34 cellular contexts compared by ENCODE assay signal in genomic region chrX:150959557-150959956, GRCh38.
"Had no signal": no experiment of that assay in that cellular context is flagged by ENCODE, and none has a peak within 500 bp of the region (broad histone marks: within the 10 kb centered on the region; RNA-seq: fewer than 3 reads in every experiment).

No MANE protein-coding gene starts in this region.

- H3K4me1 ChIP-seq: adrenal gland, body of pancreas, breast epithelium had no signal

- H3K4me3 Mint-ChIP-seq: activated B cell treated with CpG ODN at 0.5 μM for 24 hours; activated CD4-positive, alpha-beta memory T cell treated with anti-CD3 and anti-CD28 coated beads for 36 hours; activated CD4-positive, alpha-beta T cell treated with anti-CD3 and anti-CD28 coated beads, Interleukin-2, amount 10 ng/mL, durations not matched to agents 24 days and 14 days; activated CD8-positive, alpha-beta T cell treated with anti-CD3 and anti-CD28 coated beads for 36 hours; activated naive CD4-positive, alpha-beta T cell treated with anti-CD3 and anti-CD28 coated beads for 36 hours; activated naive CD8-positive, alpha-beta T cell treated with anti-CD3 and anti-CD28 coated beads for 36 hours; activated T-cell treated with anti-CD3 and anti-CD28 coated beads, Interleukin-2, amount 50 U/mL, for 4 hours; activated T-cell treated with anti-CD3 and anti-CD28 coated beads, Interleukin-2, amount 50 U/mL, for 72 hours; activated T-helper 1 cell treated with anti-CD3 and anti-CD28 coated beads, Interleukin-12 subunit alpha, Interleukin-12 subunit beta, Interleukin-2, Interleukin-4 antibody, amounts not matched to agents 30 ng/mL and 10 ng/mL and 1 ng/mL, durations not matched to agents 14 hours and 24 hours and 36 hours; activated T-helper 17 cell treated with anti-CD3 and anti-CD28 coated beads, Interleukin-2, amount 50 U/mL, for 72 hours; T-helper 1 cell treated with Interleukin-12 subunit alpha and Interleukin-12 subunit beta and Interleukin-4 antibody, amounts not matched to agents 30 μg/mL and 1 μg/mL, for 36 hours; T-helper 2 cell treated with Interferon-gamma antibody and Interleukin-4, amounts not matched to agents 5 μg/mL and 100 μg/mL, for 36 hours had no signal

- FAIRE-seq: TTC549 had no signal

- H3K27ac Mint-ChIP-seq: activated B cell treated with CpG ODN at 0.5 μM for 24 hours; activated CD4-positive, alpha-beta memory T cell treated with anti-CD3 and anti-CD28 coated beads for 36 hours; activated CD4-positive, alpha-beta T cell treated with anti-CD3 and anti-CD28 coated beads, Interleukin-2, amount 10 ng/mL, durations not matched to agents 24 days and 14 days; activated CD8-positive, alpha-beta T cell treated with anti-CD3 and anti-CD28 coated beads for 36 hours; activated naive CD4-positive, alpha-beta T cell treated with anti-CD3 and anti-CD28 coated beads for 36 hours; activated naive CD4-positive, alpha-beta T cell treated with anti-CD3 and anti-CD28 coated beads, Interleukin-2, amount 50 U/mL, for 72 hours; activated naive CD8-positive, alpha-beta T cell treated with anti-CD3 and anti-CD28 coated beads for 36 hours; activated T-cell treated with anti-CD3 and anti-CD28 coated beads, Interleukin-2, amount 50 U/mL, for 72 hours; activated T-helper 1 cell treated with anti-CD3 and anti-CD28 coated beads, Interleukin-12 subunit alpha, Interleukin-12 subunit beta, Interleukin-2, Interleukin-4 antibody, amounts not matched to agents 30 ng/mL and 10 ng/mL and 1 ng/mL, durations not matched to agents 14 hours and 24 hours and 36 hours; activated T-helper 17 cell treated with anti-CD3 and anti-CD28 coated beads, Interleukin-2, amount 50 U/mL, for 72 hours; T-helper 1 cell treated with Interleukin-12 subunit alpha and Interleukin-12 subunit beta and Interleukin-4 antibody, amounts not matched to agents 30 μg/mL and 1 μg/mL, for 36 hours; T-helper 2 cell treated with Interferon-gamma antibody and Interleukin-4, amounts not matched to agents 5 μg/mL and 100 μg/mL, for 36 hours had no signal

- H3K36me3 ChIP-seq: adrenal gland, brain microvascular endothelial cell, breast epithelium had no signal

- DNase-seq: activated B cell treated with CpG ODN at 0.5 μM for 24 hours; activated CD4-positive, alpha-beta memory T cell treated with anti-CD3 and anti-CD28 coated beads for 36 hours; activated CD4-positive, alpha-beta T cell treated with anti-CD3 and anti-CD28 coated beads for 4 hours; activated CD4-positive, alpha-beta T cell treated with anti-CD3 and anti-CD28 coated beads, Interleukin-2, amount 10 ng/mL, durations not matched to agents 24 days and 14 days; activated CD4-positive, alpha-beta T cell treated with anti-CD3 and anti-CD28 coated beads, Interleukin-2, amount 50 U/mL, for 1 hour; activated CD4-positive, alpha-beta T cell treated with anti-CD3 and anti-CD28 coated beads, Interleukin-2, amount 50 U/mL, for 4 hours; activated CD4-positive, CD25-positive, alpha-beta regulatory T cell treated with anti-CD3 and anti-CD28 coated beads, Interleukin-2, amount 50 U/mL, for 72 hours; activated CD8-positive, alpha-beta memory T cell treated with anti-CD3 and anti-CD28 coated beads, Interleukin-2, amount 50 U/mL, for 4 hours; activated CD8-positive, alpha-beta T cell treated with anti-CD3 and anti-CD28 coated beads for 36 hours; activated effector memory CD4-positive, alpha-beta T cell treated with anti-CD3 and anti-CD28 coated beads, Interleukin-2, amount 50 U/mL, for 16 hours; activated gamma-delta T cell treated with Interleukin-2 at 50 U/mL for 16 hours; activated naive CD4-positive, alpha-beta T cell; activated naive CD4-positive, alpha-beta T cell treated with anti-CD3 and anti-CD28 coated beads for 36 hours; activated naive CD4-positive, alpha-beta T cell treated with anti-CD3 and anti-CD28 coated beads, Interleukin-2, amount 50 U/mL, for 16 hours; activated naive CD8-positive, alpha-beta T cell treated with anti-CD3 and anti-CD28 coated beads for 36 hours; activated T-cell treated with anti-CD3 and anti-CD28 coated beads for 4 hours; activated T-cell treated with anti-CD3 and anti-CD28 coated beads, Interleukin-2, amount 50 U/mL, for 1 hour; activated T-cell treated with anti-CD3 and anti-CD28 coated beads, Interleukin-2, amount 50 U/mL, for 4 hours; activated T-cell treated with anti-CD3 and anti-CD28 coated beads, Interleukin-2, amount 50 U/mL, for 72 hours; adrenal gland; amniotic stem cell; body of pancreas; brain microvascular endothelial cell; central memory CD4-positive, alpha-beta T cell; T-helper 2 cell; T-helper 9 cell had no signal

- H3K4me1 Mint-ChIP-seq: activated B cell treated with CpG ODN at 0.5 μM for 24 hours; activated CD4-positive, alpha-beta T cell treated with anti-CD3 and anti-CD28 coated beads, Interleukin-2, amount 10 ng/mL, durations not matched to agents 24 days and 14 days; activated naive CD8-positive, alpha-beta T cell treated with anti-CD3 and anti-CD28 coated beads for 36 hours; activated T-helper 17 cell treated with anti-CD3 and anti-CD28 coated beads, Interleukin-2, amount 50 U/mL, for 72 hours had no signal

- H3K27me3 ChIP-seq: body of pancreas, brain microvascular endothelial cell had no signal

- ATAC-seq: activated CD8-positive, alpha-beta T cell treated with anti-CD3 and anti-CD28 coated beads for 36 hours; activated naive CD4-positive, alpha-beta T cell treated with anti-CD3 and anti-CD28 coated beads, Interleukin-2, amount 50 U/mL, for 72 hours; activated T-cell treated with anti-CD3 and anti-CD28 coated beads, Interleukin-2, amount 50 U/mL, for 4 hours; activated T-cell treated with anti-CD3 and anti-CD28 coated beads, Interleukin-2, amount 50 U/mL, for 72 hours; activated T-helper 17 cell treated with anti-CD3 and anti-CD28 coated beads, Interleukin-2, amount 50 U/mL, for 72 hours; body of pancreas had no signal

- H3K9me3 Mint-ChIP-seq: activated CD4-positive, alpha-beta memory T cell treated with anti-CD3 and anti-CD28 coated beads for 36 hours; activated CD4-positive, alpha-beta T cell treated with anti-CD3 and anti-CD28 coated beads, Interleukin-2, amount 10 ng/mL, durations not matched to agents 24 days and 14 days; activated CD8-positive, alpha-beta T cell treated with anti-CD3 and anti-CD28 coated beads for 36 hours; activated naive CD4-positive, alpha-beta T cell treated with anti-CD3 and anti-CD28 coated beads for 36 hours; activated T-helper 1 cell treated with anti-CD3 and anti-CD28 coated beads, Interleukin-12 subunit alpha, Interleukin-12 subunit beta, Interleukin-2, Interleukin-4 antibody, amounts not matched to agents 30 ng/mL and 10 ng/mL and 1 ng/mL, durations not matched to agents 14 hours and 24 hours and 36 hours; activated T-helper 17 cell treated with anti-CD3 and anti-CD28 coated beads, Interleukin-2, amount 50 U/mL, for 72 hours; T-helper 1 cell treated with Interleukin-12 subunit alpha and Interleukin-12 subunit beta and Interleukin-4 antibody, amounts not matched to agents 30 μg/mL and 1 μg/mL, for 36 hours; T-helper 2 cell treated with Interferon-gamma antibody and Interleukin-4, amounts not matched to agents 5 μg/mL and 100 μg/mL, for 36 hours had no signal

- H3K4me3 ChIP-seq: adrenal gland, body of pancreas, breast epithelium had no signal

- H3K36me3 Mint-ChIP-seq: activated CD4-positive, alpha-beta memory T cell treated with anti-CD3 and anti-CD28 coated beads for 36 hours; activated naive CD4-positive, alpha-beta T cell treated with anti-CD3 and anti-CD28 coated beads, Interleukin-2, amount 50 U/mL, for 72 hours; activated naive CD8-positive, alpha-beta T cell treated with anti-CD3 and anti-CD28 coated beads for 36 hours had no signal

- H3K27me3 Mint-ChIP-seq: activated CD4-positive, alpha-beta memory T cell treated with anti-CD3 and anti-CD28 coated beads for 36 hours; activated CD4-positive, alpha-beta T cell treated with anti-CD3 and anti-CD28 coated beads, Interleukin-2, amount 10 ng/mL, durations not matched to agents 24 days and 14 days; activated CD8-positive, alpha-beta T cell treated with anti-CD3 and anti-CD28 coated beads for 36 hours; activated naive CD8-positive, alpha-beta T cell treated with anti-CD3 and anti-CD28 coated beads for 36 hours; activated T-helper 17 cell treated with anti-CD3 and anti-CD28 coated beads, Interleukin-2, amount 50 U/mL, for 72 hours had no signal

- H3K27ac ChIP-seq: adrenal gland, body of pancreas, brain microvascular endothelial cell, breast epithelium, VCaP had no signal

- H3K9me3 ChIP-seq: adrenal gland, body of pancreas had no signal
